Comparison of ENCODE assay signal across 1 cellular context in genomic region chr4:98150092-98150761, GRCh38.
TF ChIP-seq lines count a peak whose summit lies in the region.

No MANE protein-coding gene starts in this region.

TF ChIP-seq in WTC11, 78 proteins besides CTCF, POLR2A, EP300 and RAD21 (continued from another document):
- TF ChIP-seq ARID4B (CRISPR knock-in tag; IDR thresholded peaks at IDR 0.05; ENCODE audit: borderline replicate concordance) (no peak), ELF4 (CRISPR knock-in tag; IDR thresholded peaks at IDR 0.05; ENCODE audit: low read depth) (no peak)
